Comparison of ENCODE assay signal across 22 cellular contexts in the genomic region with DNA sequence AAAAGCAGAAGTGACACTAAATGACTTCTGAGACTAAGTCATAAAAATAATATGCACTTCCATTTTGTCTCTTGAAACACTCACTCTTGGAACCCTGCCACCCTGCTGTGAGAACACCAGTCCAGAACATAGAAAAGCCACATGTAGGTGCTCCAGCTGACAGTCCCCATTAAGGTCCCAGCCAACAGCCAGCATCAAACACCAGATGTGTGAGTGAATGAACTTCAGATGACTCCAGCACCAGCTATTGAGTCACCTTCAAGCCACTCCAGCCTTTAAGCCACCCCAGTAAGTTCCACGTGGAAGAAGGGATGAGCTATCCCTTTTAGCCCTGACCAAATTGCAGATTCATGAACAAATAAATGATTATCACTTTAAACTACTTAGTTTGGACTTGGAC.
DNase-seq lines count a peak whose midpoint lies in the region; ATAC-seq and TF ChIP-seq lines count a peak whose summit lies in the region.
"Had no signal": no experiment of that assay in that cellular context is flagged by ENCODE, and none has a peak within 500 bp of the region (broad histone marks: within the 10 kb centered on the region; RNA-seq: fewer than 3 reads in every experiment).

No MANE protein-coding gene starts in this region.

- POLR2A ChIA-PET in HEK293 (lab: Yijun Ruan, JAX) = no interaction called here

- DNase-seq in CD1c-positive myeloid dendritic cell (ENCODE audit: extremely low spot score) = peak; percentile 12
- DNase-seq in RKO (ENCODE audit: low spot score) = peak; percentile 8
- peak; percentile 27 for DNase-seq in fibroblast of mammary gland (ENCODE audit: low read depth)
- DNase-seq in Kasumi-1 (lab: John Stamatoyannopoulos, UW) = no peak
- no peak for DNase-seq in activated T-cell treated with anti-CD3 and anti-CD28 coated beads for 4 hours
- no peak for DNase-seq in GM19240 (ENCODE audit: insufficient read length, low spot score)
- DNase-seq: ACHN; Calu3; CD4-positive, CD25-positive, alpha-beta regulatory T cell; DMS53; MM.1S; NCI-H1436; NCI-H2029; NCI-H2171 treated with DMSO at 0.1 percent for 48 hours; NCI-H774; Peyer's patch; SHP77 treated with DMSO at 0.1 percent for 48 hours had no signal

- H3K4me1 ChIP-seq in HEK293 (ENCODE audit: control insufficient read depth, insufficient read depth, low read length) = peaks cover 7% of the 10 kb centered on the region; the same call in 1 of the 2 replicates

- H3K27ac ChIP-seq in HEK293 (ENCODE audit: extremely low read depth, low read depth, low read length) = no peak overlapping the region
- H3K27ac ChIP-seq: KMS-11, Peyer's patch had no signal

- H3K4me3 ChIP-seq in HEK293 (ENCODE audit: low read depth, low read length) (no peak overlapping the region), fibroblast of mammary gland (ENCODE audit: control insufficient read depth, low read depth, low read length) (no peak overlapping the region)
- H3K4me3 ChIP-seq: GM23338, Peyer's patch had no signal

- H3K9me3 ChIP-seq in HEK293 (ENCODE audit: control insufficient read depth, insufficient read depth, low read depth, low read length) = no peaks in the 10 kb centered on the region
- H3K9me3 ChIP-seq: Peyer's patch had no signal

- no peaks in the 10 kb centered on the region for H3K36me3 ChIP-seq in HEK293 (ENCODE audit: control insufficient read depth in 2 of 2, insufficient read depth in 1 of 2, low read length in 2 of 2)
- H3K36me3 ChIP-seq: Peyer's patch had no signal

- no peak for ATAC-seq in activated CD4-positive, CD25-positive, alpha-beta regulatory T cell treated with anti-CD3 and anti-CD28 coated beads, Interleukin-2, amount 50 U/mL, for 24 hours
- ATAC-seq: GM23338, HCT116 had no signal

- TF ChIP-seq CTCF in HEK293 (tag by site-specific recombination; IDR thresholded peaks at IDR 0.05) (no peak), fibroblast of mammary gland (conservative IDR thresholded peaks at IDR 0.05; ENCODE audit: control insufficient read depth, insufficient read depth, low read depth, low read length) (no peak)

- CTCF ChIA-PET in HEK293 (lab: Yijun Ruan, JAX) = no interaction called here

TF ChIP-seq in HEK293, 187 proteins besides CTCF, POLR2A, EP300 and RAD21:
- 0 out of 2 replicates have a peak, but pooled peaks have one; percentile 16 for TF ChIP-seq ZIC2 (tag by site-specific recombination; IDR thresholded peaks at IDR 0.05)
- TF ChIP-seq ZNF174 (tag by site-specific recombination; IDR thresholded peaks at IDR 0.05) = no peak

Comparison
In these comparisons a context has a peak if more than half of its experiments do, and no peak if none do; other contexts are left out.
1. DNase-seq: peak in CD1c-positive myeloid dendritic cell (single experiment), RKO (single experiment) and fibroblast of mammary gland (single experiment); none in Kasumi-1 (0 of 2), activated T-cell treated with anti-CD3 and anti-CD28 coated beads for 4 hours (single experiment) and GM19240 (single experiment).